Comparison of ENCODE assay signal across 9 cellular contexts in the genomic region with DNA sequence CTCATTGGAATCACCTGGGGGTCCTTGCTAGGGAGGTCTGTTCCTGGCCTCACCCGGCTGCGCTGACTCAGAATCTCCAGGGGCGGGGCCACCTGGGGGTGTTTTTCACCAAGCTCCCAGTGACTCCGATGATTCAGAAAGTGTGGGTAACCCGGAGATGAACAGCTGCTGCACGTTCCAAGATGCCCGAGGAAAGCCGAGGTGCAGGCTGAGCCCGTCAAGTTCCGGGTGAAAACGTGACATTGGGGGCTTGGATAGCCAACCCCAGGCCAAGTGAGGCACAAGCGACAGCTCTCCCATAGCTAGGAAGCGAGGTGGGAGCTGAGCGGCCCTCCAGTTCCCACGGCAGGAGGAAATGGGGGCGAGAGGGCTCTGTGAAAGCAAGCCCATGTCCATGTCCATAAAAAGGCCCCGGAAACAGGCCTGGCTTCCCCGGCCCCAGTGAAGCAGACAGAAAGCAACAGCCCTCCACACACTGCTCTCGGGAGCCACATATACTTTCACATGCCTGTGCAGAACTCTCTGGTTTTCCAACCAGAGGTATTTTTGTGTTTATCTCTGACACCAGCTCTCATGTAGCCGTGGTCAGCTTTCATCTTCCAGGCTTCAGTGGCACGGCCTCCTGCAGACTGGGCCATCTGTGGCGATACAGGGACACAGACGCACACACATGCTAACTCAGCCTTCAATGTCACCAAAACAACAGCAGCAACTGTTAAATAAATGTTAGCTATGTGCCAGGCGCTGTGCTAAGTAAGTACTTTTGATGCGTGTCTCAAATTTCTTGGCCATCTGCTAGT.
DNase-seq lines count a peak whose midpoint lies in the region; ATAC-seq and TF ChIP-seq lines count a peak whose summit lies in the region.
"Had no signal": no experiment of that assay in that cellular context is flagged by ENCODE, and none has a peak within 500 bp of the region (broad histone marks: within the 10 kb centered on the region; RNA-seq: fewer than 3 reads in every experiment).

No MANE protein-coding gene starts in this region.

- H3K27me3 Mint-ChIP-seq in activated naive CD8-positive, alpha-beta T cell treated with anti-CD3 and anti-CD28 coated beads, Interleukin-2, amount 50 U/mL, for 24 hours: peaks cover 4% of the 10 kb centered on the region

- H3K4me3 ChIP-seq in cardiac muscle cell: no peak overlapping the region
- peak overlapping the region; percentile 44 for H3K4me3 ChIP-seq in WI38 (ENCODE audit: low read depth, low read length)
- H3K4me3 ChIP-seq in vagina: no peak overlapping the region

- no peak overlapping the region for H3K27ac Mint-ChIP-seq in activated naive CD8-positive, alpha-beta T cell treated with anti-CD3 and anti-CD28 coated beads, Interleukin-2, amount 50 U/mL, for 24 hours

- H3K4me1 Mint-ChIP-seq in activated naive CD8-positive, alpha-beta T cell treated with anti-CD3 and anti-CD28 coated beads, Interleukin-2, amount 50 U/mL, for 24 hours: no peaks in the 10 kb centered on the region

- H3K4me1 ChIP-seq in cardiac muscle cell (ENCODE audit: low read depth) (no peaks in the 10 kb centered on the region), vagina (peaks cover 13% of the 10 kb centered on the region)

- no peaks in the 10 kb centered on the region for H3K36me3 ChIP-seq in cardiac muscle cell
- no peaks in the 10 kb centered on the region for H3K36me3 ChIP-seq in vagina

- no peaks in the 10 kb centered on the region for H3K36me3 Mint-ChIP-seq in activated naive CD8-positive, alpha-beta T cell treated with anti-CD3 and anti-CD28 coated beads, Interleukin-2, amount 50 U/mL, for 24 hours (ENCODE audit: low read depth)

- H3K9me3 Mint-ChIP-seq in activated naive CD8-positive, alpha-beta T cell treated with anti-CD3 and anti-CD28 coated beads, Interleukin-2, amount 50 U/mL, for 24 hours: no peaks in the 10 kb centered on the region

- H3K27me3 ChIP-seq in cardiac muscle cell (no peaks in the 10 kb centered on the region), vagina (no peaks in the 10 kb centered on the region)

- ATAC-seq in activated naive CD8-positive, alpha-beta T cell treated with anti-CD3 and anti-CD28 coated beads, Interleukin-2, amount 50 U/mL, for 24 hours: no peak
- ATAC-seq in HG03442 (IDR thresholded peaks at IDR 0.05; ENCODE audit: unreplicated experiment): no peak

- intact Hi-C loops in cardiac septum (cut with DNase I) (no loop called here), head of caudate nucleus (cut with DNase I) (no loop called here), vagina (cut with DNase I) (no loop called here)

- H3K27ac ChIP-seq in cardiac muscle cell: peak overlapping the region; percentile 19
- H3K27ac ChIP-seq in vagina: peak overlapping the region; percentile 8

- H3K9me3 ChIP-seq in cardiac muscle cell (ENCODE audit: low read depth): no peaks in the 10 kb centered on the region
- H3K9me3 ChIP-seq in vagina: no peaks in the 10 kb centered on the region

- H3K4me3 Mint-ChIP-seq in activated naive CD8-positive, alpha-beta T cell treated with anti-CD3 and anti-CD28 coated beads, Interleukin-2, amount 50 U/mL, for 24 hours: no peak overlapping the region

- peak in 1 of 2 donors; percentile 44 for DNase-seq in cardiac muscle cell (ENCODE audit: low read depth in 1 of 2, low spot score in 1 of 2)
- DNase-seq in cardiac septum (ENCODE audit: low spot score): no peak
- peak in 25 of 42 donors; percentile 4 to 69 (median 32) for DNase-seq in head of caudate nucleus
- DNase-seq in vagina (ENCODE audit: extremely low spot score in 2 of 2): no peak
- DNase-seq in activated naive CD8-positive, alpha-beta T cell treated with anti-CD3 and anti-CD28 coated beads, Interleukin-2, amount 50 U/mL, for 24 hours: no peak
- no peak for DNase-seq in activated effector memory CD4-positive, alpha-beta T cell treated with Interleukin-2 at 50 U/mL for 16 hours
- DNase-seq: effector CD8-positive, alpha-beta T cell had no signal

- no peak for TF ChIP-seq POLR2A in vagina (IDR thresholded peaks at IDR 0.05)

- TF ChIP-seq CTCF in cardiac muscle cell (IDR thresholded peaks at IDR 0.05; ENCODE audit: low read depth, low read length): no peak
- TF ChIP-seq CTCF in WI38 (IDR thresholded peaks at IDR 0.05; ENCODE audit: low read depth, low read length): no peak
- no peak for TF ChIP-seq CTCF in vagina (IDR thresholded peaks at IDR 0.05)

Comparison
In these comparisons a context has a peak if more than half of its experiments do, and no peak if none do; other contexts are left out.
1. DNase-seq: peak in head of caudate nucleus (25 of 42); none in cardiac septum (single experiment), vagina (0 of 2), activated naive CD8-positive, alpha-beta T cell treated with anti-CD3 and anti-CD28 coated beads, Interleukin-2, amount 50 U/mL, for 24 hours (single experiment) and activated effector memory CD4-positive, alpha-beta T cell treated with Interleukin-2 at 50 U/mL for 16 hours (single experiment).